ENCODE assay signal across 26 cellular contexts in genomic region chr5:107306597-107306996, GRCh38.
DNase-seq lines count a peak whose midpoint lies in the region; ATAC-seq, FAIRE-seq and TF ChIP-seq lines count a peak whose summit lies in the region.
"Had no signal": no experiment of that assay in that cellular context is flagged by ENCODE, and none has a peak within 500 bp of the region (broad histone marks: within the 10 kb centered on the region; RNA-seq: fewer than 3 reads in every experiment).

No MANE protein-coding gene starts in this region.

- BruUV-seq in HepG2 (replicated peaks; lab: Mats Ljungman, UMichigan) = no TSS peak
- BruUV-seq in Panc1 (replicated peaks; lab: Mats Ljungman, UMichigan) = no TSS peak

- no peak for ATAC-seq in HepG2
- ATAC-seq in Panc1 = no peak
- ATAC-seq in HG02798 (IDR thresholded peaks at IDR 0.05; ENCODE audit: poor library complexity, unreplicated experiment) = no peak
- ATAC-seq: Right ventricle myocardium inferior had no signal

- no peak overlapping the region for H2AFZ ChIP-seq in HepG2 (ENCODE audit: low read length)

- no peak for FAIRE-seq in HepG2 (lab: Jason Lieb, UNC)
- FAIRE-seq: G401.6, HTR-8/SVneo, RCC 7860 had no signal

- no peaks in the 10 kb centered on the region for H3K27me3 ChIP-seq in liver (ENCODE audit: control insufficient read depth in 4 of 4, insufficient read depth in 4 of 4, low read length in 3 of 4)
- no peaks in the 10 kb centered on the region for H3K27me3 ChIP-seq in HepG2 (ENCODE audit: control insufficient read depth in 1 of 2, insufficient read depth in 2 of 2, low read length in 2 of 2)
- H3K27me3 ChIP-seq in Panc1 (ENCODE audit: control insufficient read depth, insufficient read depth, low read length) = no peaks in the 10 kb centered on the region

- in situ Hi-C loops in HepG2 (cut with HindIII; ENCODE audit: extremely low pct_ligation_motif_present, low pct_unique_long_range_greater_than_20kb) = no loop called here
- in situ Hi-C loops in Panc1 (cut with HindIII; ENCODE audit: low pct_unique_long_range_greater_than_20kb, low sequenced_read_pairs) = no loop called here

- no peaks in the 10 kb centered on the region for H3K79me2 ChIP-seq in HepG2 (ENCODE audit: insufficient read depth, low read length)

- DNase-seq in HepG2 (ENCODE audit: low spot score) (no peak), Panc1 (ENCODE audit: low read depth, low spot score) (no peak), fibroblast of the aortic adventitia (ENCODE audit: low read depth) (peak; percentile 9), GM20000 (ENCODE audit: low spot score) (no peak), dedifferentiated amniotic fluid mesenchymal stem cell (ENCODE audit: extremely low spot score) (no peak)
- DNase-seq: AML-193; C1 segment of cervical spinal cord; Calu3; CD8-positive, alpha-beta memory T cell; DMS153; H9; IMR-90; NCI-H1694; NCI-H2081; NCI-H2171; NCI-H345; NCI-H524; NCI-H774; NK-92 treated with Interleukin-12 subunit alpha and Interleukin-12 subunit beta, amount 100 ng/mL, for 24 hours had no signal

- CTCF ChIA-PET in HepG2 (lab: Yijun Ruan, JAX; ENCODE audit: low intra/inter-chr PET ratio, low total read pairs) = no interaction called here
- CTCF ChIA-PET in Panc1 (lab: Charles Lee) = no interaction called here

- H3K4me3 ChIP-seq in liver (ENCODE audit: low read depth in 1 of 3, low read length in 3 of 3) (no peak overlapping the region), HepG2 (replicated peaks in 1 of 3; ENCODE audit: insufficient read depth in 1 of 3, low read depth in 2 of 3, low read length in 3 of 3) (no peak overlapping the region), Panc1 (ENCODE audit: low read depth in 2 of 2, low read length in 2 of 2) (no peak overlapping the region), fibroblast of the aortic adventitia (ENCODE audit: low read depth, low read length) (no peak overlapping the region)

- no peak overlapping the region for H3K27ac ChIP-seq in liver (ENCODE audit: low read depth in 1 of 2, low read length in 2 of 2)
- H3K27ac ChIP-seq in HepG2 (ENCODE audit: extremely low read length, insufficient read depth, low read length) = no peak overlapping the region
- no peak overlapping the region for H3K27ac ChIP-seq in Panc1 (ENCODE audit: low read length)
- H3K27ac ChIP-seq: KMS-11 had no signal

- peak; percentile 54 to 65 for TF ChIP-seq RAD21 in liver (IDR thresholded peaks at IDR 0.05)
- no peak for TF ChIP-seq RAD21 in HepG2 (CRISPR knock-in tag; IDR thresholded peaks at IDR 0.05)

- TF ChIP-seq POLR2A in HepG2 (IDR thresholded peaks at IDR 0.05; ENCODE audit: insufficient read depth in 1 of 2, low read depth in 2 of 2, low read length in 2 of 2) = no peak

- H3K9ac ChIP-seq in liver (ENCODE audit: low read depth in 1 of 2, low read length in 2 of 2) (no peak overlapping the region), HepG2 (ENCODE audit: insufficient read depth, low read depth, low read length) (no peak overlapping the region)
- H3K9ac ChIP-seq: KMS-11 had no signal

- no peaks in the 10 kb centered on the region for H4K20me1 ChIP-seq in HepG2 (ENCODE audit: insufficient read depth, low read length)

- H3K9me3 ChIP-seq in liver (ENCODE audit: control insufficient read depth in 4 of 4, low read length in 3 of 4) = no peaks in the 10 kb centered on the region
- no peaks in the 10 kb centered on the region for H3K9me3 ChIP-seq in HepG2 (ENCODE audit: low read length)
- no peaks in the 10 kb centered on the region for H3K9me3 ChIP-seq in Panc1 (ENCODE audit: control insufficient read depth, insufficient read depth, low read depth, low read length)

- TF ChIP-seq EP300 in HepG2 (IDR thresholded peaks at IDR 0.05; ENCODE audit: low read depth in 2 of 2, low read length in 2 of 2) (no peak), HepG2 (CRISPR knock-in tag; IDR thresholded peaks at IDR 0.05; ENCODE audit: borderline replicate concordance) (no peak)

- intact Hi-C loops in HepG2 (cut with micrococcal nuclease; ENCODE audit: unreplicated experiment) (no loop called here), Panc1 (cut with micrococcal nuclease; ENCODE audit: unreplicated experiment) (no loop called here)

- 58% methylated on average over 2 of the region's 2 CpGs for WGBS in liver
- 5% methylated on average over 2 of the region's 2 CpGs for WGBS in HepG2 (ENCODE audit: low lambda C conversion rate)

- H3K4me1 ChIP-seq in liver (ENCODE audit: control insufficient read depth in 4 of 4, insufficient read depth in 4 of 4, low read length in 3 of 4) (no peaks in the 10 kb centered on the region), HepG2 (ENCODE audit: insufficient read depth, low read length) (no peaks in the 10 kb centered on the region), Panc1 (ENCODE audit: control insufficient read depth, insufficient read depth, low read length) (no peaks in the 10 kb centered on the region; the same call in 1 of the 2 replicates)

- POLR2A ChIA-PET in HepG2 (lab: Yijun Ruan, JAX) = no interaction called here
- POLR2A ChIA-PET in Panc1 (lab: Charles Lee) = interaction anchor here (0.6 kb wide), 1 partner anchor 535 kb away, joined by 3 read pairs; no protein-coding TSS in a partner anchor

- H3K36me3 ChIP-seq in liver (ENCODE audit: control insufficient read depth in 4 of 4, insufficient read depth in 3 of 4, low read depth in 1 of 4, low read length in 3 of 4) (no peaks in the 10 kb centered on the region), HepG2 (replicated peaks in 1 of 2; ENCODE audit: control insufficient read depth in 1 of 2, insufficient read depth in 2 of 2, low read length in 2 of 2) (no peaks in the 10 kb centered on the region), Panc1 (ENCODE audit: control insufficient read depth, insufficient read depth, low read length) (no peaks in the 10 kb centered on the region)

- H3K4me2 ChIP-seq in HepG2 (ENCODE audit: low read depth, low read length) = no peak overlapping the region
- H3K4me2 ChIP-seq: KMS-11 had no signal

- TF ChIP-seq CTCF in liver (IDR thresholded peaks at IDR 0.05; ENCODE audit: low read depth, low read length, missing input control) (peak; percentile 6), HepG2 (CRISPR knock-in tag; IDR thresholded peaks at IDR 0.05) (no peak), Panc1 (IDR thresholded peaks at IDR 0.05) (0 out of 2 replicates have a peak, but pooled peaks have one; percentile 4), fibroblast of the aortic adventitia (IDR thresholded peaks at IDR 0.05; ENCODE audit: insufficient read depth, low read length) (peak; percentile 5), GM20000 (IDR thresholded peaks at IDR 0.05; ENCODE audit: extremely low read depth, missing control alignments) (no peak)

TF ChIP-seq in liver, 16 proteins besides CTCF, POLR2A, EP300 and RAD21 (continues in another document):
- TF ChIP-seq, protein P1, sequence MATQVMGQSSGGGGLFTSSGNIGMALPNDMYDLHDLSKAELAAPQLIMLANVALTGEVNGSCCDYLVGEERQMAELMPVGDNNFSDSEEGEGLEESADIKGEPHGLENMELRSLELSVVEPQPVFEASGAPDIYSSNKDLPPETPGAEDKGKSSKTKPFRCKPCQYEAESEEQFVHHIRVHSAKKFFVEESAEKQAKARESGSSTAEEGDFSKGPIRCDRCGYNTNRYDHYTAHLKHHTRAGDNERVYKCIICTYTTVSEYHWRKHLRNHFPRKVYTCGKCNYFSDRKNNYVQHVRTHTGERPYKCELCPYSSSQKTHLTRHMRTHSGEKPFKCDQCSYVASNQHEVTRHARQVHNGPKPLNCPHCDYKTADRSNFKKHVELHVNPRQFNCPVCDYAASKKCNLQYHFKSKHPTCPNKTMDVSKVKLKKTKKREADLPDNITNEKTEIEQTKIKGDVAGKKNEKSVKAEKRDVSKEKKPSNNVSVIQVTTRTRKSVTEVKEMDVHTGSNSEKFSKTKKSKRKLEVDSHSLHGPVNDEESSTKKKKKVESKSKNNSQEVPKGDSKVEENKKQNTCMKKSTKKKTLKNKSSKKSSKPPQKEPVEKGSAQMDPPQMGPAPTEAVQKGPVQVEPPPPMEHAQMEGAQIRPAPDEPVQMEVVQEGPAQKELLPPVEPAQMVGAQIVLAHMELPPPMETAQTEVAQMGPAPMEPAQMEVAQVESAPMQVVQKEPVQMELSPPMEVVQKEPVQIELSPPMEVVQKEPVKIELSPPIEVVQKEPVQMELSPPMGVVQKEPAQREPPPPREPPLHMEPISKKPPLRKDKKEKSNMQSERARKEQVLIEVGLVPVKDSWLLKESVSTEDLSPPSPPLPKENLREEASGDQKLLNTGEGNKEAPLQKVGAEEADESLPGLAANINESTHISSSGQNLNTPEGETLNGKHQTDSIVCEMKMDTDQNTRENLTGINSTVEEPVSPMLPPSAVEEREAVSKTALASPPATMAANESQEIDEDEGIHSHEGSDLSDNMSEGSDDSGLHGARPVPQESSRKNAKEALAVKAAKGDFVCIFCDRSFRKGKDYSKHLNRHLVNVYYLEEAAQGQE (IDR thresholded peaks at IDR 0.05) = no peak
- no peak for TF ChIP-seq YY1 (IDR thresholded peaks at IDR 0.05)

TF ChIP-seq in HepG2, 621 proteins besides CTCF, POLR2A, EP300 and RAD21:
- no peak for TF ChIP-seq IRF2 (CRISPR knock-in tag; IDR thresholded peaks at IDR 0.05)
- no peak for TF ChIP-seq NFIC (IDR thresholded peaks at IDR 0.05; ENCODE audit: low read length)
- TF ChIP-seq, protein P2, sequence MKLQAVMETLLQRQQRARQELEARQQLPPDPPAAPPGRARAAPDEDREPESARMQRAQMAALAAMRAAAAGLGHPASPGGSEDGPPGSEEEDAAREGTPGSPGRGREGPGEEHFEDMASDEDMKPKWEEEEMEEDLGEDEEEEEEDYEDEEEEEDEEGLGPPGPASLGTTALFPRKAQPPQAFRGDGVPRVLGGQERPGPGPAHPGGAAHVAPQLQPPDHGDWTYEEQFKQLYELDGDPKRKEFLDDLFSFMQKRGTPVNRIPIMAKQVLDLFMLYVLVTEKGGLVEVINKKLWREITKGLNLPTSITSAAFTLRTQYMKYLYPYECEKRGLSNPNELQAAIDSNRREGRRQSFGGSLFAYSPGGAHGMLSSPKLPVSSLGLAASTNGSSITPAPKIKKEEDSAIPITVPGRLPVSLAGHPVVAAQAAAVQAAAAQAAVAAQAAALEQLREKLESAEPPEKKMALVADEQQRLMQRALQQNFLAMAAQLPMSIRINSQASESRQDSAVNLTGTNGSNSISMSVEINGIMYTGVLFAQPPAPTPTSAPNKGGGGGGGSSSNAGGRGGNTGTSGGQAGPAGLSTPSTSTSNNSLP (IDR thresholded peaks at IDR 0.05; ENCODE audit: low read depth, low read length) = no peak
- TF ChIP-seq ZNF878 (CRISPR knock-in tag; IDR thresholded peaks at IDR 0.05) = no peak
- TF ChIP-seq NFKB2 (CRISPR knock-in tag; IDR thresholded peaks at IDR 0.05; ENCODE audit: borderline replicate concordance) = no peak
- TF ChIP-seq HHEX (CRISPR knock-in tag; IDR thresholded peaks at IDR 0.05) = no peak
- no peak for TF ChIP-seq RFX5 (IDR thresholded peaks at IDR 0.05; ENCODE audit: low read depth, low read length)
- no peak for TF ChIP-seq SNRNP70 (IDR thresholded peaks at IDR 0.05; ENCODE audit: low read depth, low read length)
- TF ChIP-seq ZNF550 (CRISPR knock-in tag; IDR thresholded peaks at IDR 0.05; ENCODE audit: borderline replicate concordance) = no peak
- no peak for TF ChIP-seq ZNF572 (CRISPR knock-in tag; IDR thresholded peaks at IDR 0.05)
- no peak for TF ChIP-seq PTBP1 (IDR thresholded peaks at IDR 0.05; ENCODE audit: low read depth, low read length, poor library complexity, severe bottlenecking)

Comparison
In these comparisons a context has a peak if more than half of its experiments do, and no peak if none do; other contexts are left out.
1. CTCF ChIP-seq: peak in liver (single experiment), Panc1 (single experiment) and fibroblast of the aortic adventitia (single experiment); none in HepG2 (single experiment) and GM20000 (single experiment).